ENCODE assay signal across 1 cellular context in the genomic region with DNA sequence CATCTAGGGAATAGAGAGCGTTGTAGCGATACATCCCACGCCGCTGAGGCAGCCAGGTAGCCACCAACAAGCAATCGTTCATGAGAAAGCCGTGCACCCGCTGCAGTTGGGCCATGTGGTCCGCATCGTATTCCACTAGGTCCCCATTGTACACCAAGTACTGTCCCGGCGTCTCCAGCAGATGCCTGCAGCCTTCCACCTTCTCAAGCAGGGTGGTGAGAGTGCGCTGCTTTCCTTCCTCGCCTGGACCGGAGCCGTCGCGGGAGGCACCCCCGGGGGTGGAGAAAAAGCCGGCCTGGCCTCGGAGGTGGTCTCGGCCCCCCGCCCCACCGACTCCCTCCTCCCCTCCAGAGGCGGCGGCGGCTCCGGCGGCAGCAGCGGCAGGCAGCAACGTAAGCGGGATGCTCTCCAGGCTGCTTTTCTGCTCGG.
TF ChIP-seq lines count a peak whose summit lies in the region.

No MANE protein-coding gene starts in this region.

TF ChIP-seq in IMR-90, 13 proteins besides CTCF, POLR2A, EP300 and RAD21 (continued from another document):
- TF ChIP-seq MAZ (IDR thresholded peaks at IDR 0.05; ENCODE audit: borderline replicate concordance, low read depth, low read length) (no peak), MXI1 (IDR thresholded peaks at IDR 0.05; ENCODE audit: borderline replicate concordance, low read depth, low read length) (no peak), MAFK (IDR thresholded peaks at IDR 0.05; ENCODE audit: low read depth, low read length) (no peak), BHLHE40 (IDR thresholded peaks at IDR 0.05; ENCODE audit: low read depth, low read length) (no peak), NFE2L2 (IDR thresholded peaks at IDR 0.05; ENCODE audit: low read depth, low read length) (no peak), FOS (IDR thresholded peaks at IDR 0.05; ENCODE audit: low read depth, low read length) (no peak), CHD1 (IDR thresholded peaks at IDR 0.05; ENCODE audit: low read depth, low read length) (no peak), CEBPB (IDR thresholded peaks at IDR 0.05; ENCODE audit: low read depth, low read length) (no peak), SMC3 (IDR thresholded peaks at IDR 0.05; ENCODE audit: low read depth, low read length) (no peak), RCOR1 (IDR thresholded peaks at IDR 0.05; ENCODE audit: insufficient replicate concordance, low read length) (no peak)
- TF ChIP-seq, protein P1, sequence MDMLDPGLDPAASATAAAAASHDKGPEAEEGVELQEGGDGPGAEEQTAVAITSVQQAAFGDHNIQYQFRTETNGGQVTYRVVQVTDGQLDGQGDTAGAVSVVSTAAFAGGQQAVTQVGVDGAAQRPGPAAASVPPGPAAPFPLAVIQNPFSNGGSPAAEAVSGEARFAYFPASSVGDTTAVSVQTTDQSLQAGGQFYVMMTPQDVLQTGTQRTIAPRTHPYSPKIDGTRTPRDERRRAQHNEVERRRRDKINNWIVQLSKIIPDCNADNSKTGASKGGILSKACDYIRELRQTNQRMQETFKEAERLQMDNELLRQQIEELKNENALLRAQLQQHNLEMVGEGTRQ (IDR thresholded peaks at IDR 0.05; ENCODE audit: low read depth, low read length) = no peak
